18 cellular contexts compared by ENCODE assay signal in the genomic region with DNA sequence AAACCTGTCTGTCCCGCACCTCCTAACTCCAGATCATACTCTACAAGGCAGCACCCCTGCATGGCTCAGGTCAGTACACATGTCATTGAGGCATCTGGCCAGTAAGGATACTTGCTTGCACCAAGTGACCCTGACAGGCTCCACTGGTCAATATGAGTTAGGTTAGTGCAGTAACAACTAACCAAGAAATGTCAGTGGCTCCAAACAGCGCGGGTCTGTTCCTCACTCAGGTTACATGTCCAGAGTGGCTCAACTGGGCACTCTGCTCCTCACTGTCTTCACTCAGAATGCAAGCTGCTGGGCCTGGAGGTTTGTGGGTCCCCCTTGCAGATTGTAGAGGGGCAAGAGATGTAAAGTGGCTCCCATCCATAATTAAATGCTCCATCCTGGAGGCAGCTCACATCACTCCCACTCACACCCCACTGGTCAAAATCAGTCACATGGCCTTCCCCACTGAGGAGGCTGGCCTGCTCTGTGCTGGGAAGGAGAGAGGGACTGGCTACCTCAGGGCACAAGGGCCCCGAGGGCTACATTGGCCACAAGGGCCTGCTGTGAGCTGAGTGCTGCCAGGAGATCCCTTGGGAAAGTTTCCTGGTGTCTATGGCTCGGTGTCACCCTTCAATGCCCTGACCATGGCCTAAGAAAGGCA.
DNase-seq lines count a peak whose midpoint lies in the region; ATAC-seq, FAIRE-seq and TF ChIP-seq lines count a peak whose summit lies in the region.
"Had no signal": no experiment of that assay in that cellular context is flagged by ENCODE, and none has a peak within 500 bp of the region (broad histone marks: within the 10 kb centered on the region; RNA-seq: fewer than 3 reads in every experiment).

No MANE protein-coding gene starts in this region.

- DNase-seq in NCI-H748 (lab: John Stamatoyannopoulos, UW; ENCODE audit: unreplicated experiment), result peak; percentile 67
- DNase-seq in NCI-H748 treated with DMSO at 0.1 percent for 48 hours (lab: John Stamatoyannopoulos, UW), result no peak
- DNase-seq in K562 (ENCODE audit: extremely low read depth in 1 of 4, low spot score in 3 of 4), result no peak
- DNase-seq in Peyer's patch, result no peak
- DNase-seq: ACHN; CD4-positive, alpha-beta T cell; DND-41; GDM1; HFFc6; KBM-7 had no signal

- no peaks in the 10 kb centered on the region for H3K79me2 ChIP-seq in OCI-LY1 (ENCODE audit: insufficient read depth, low read length)
- H3K79me2 ChIP-seq in K562 (ENCODE audit: control insufficient read depth, insufficient read depth, low read length), result no peaks in the 10 kb centered on the region

- in situ Hi-C loops in K562 (cut with MboI), result no loop called here

- ATAC-seq in K562 (peak; percentile 47; the same call in 2 of the 3 replicates), GM18873 (IDR thresholded peaks at IDR 0.05; ENCODE audit: low FRiP score, unreplicated experiment) (no peak), HG02798 (IDR thresholded peaks at IDR 0.05; ENCODE audit: poor library complexity, unreplicated experiment) (no peak)

- H3K27me3 ChIP-seq in OCI-LY1 (ENCODE audit: insufficient read depth, low read length) (no peaks in the 10 kb centered on the region), K562 (ENCODE audit: control insufficient read depth in 2 of 2, insufficient read depth in 2 of 2, low read length in 2 of 2) (peaks cover 4 to 53% of the 10 kb centered on the region in 2 experiments; a peak in 3 of 5 replicates), Peyer's patch (no peaks in the 10 kb centered on the region)
- H3K27me3 ChIP-seq: BLaER1 treated with 17β-estradiol and CSF1 and Interleukin-3, amounts not matched to agents 10 nM and 100 nM had no signal

- H3K27ac ChIP-seq in OCI-LY1 (ENCODE audit: low read depth, low read length, poor library complexity, severe bottlenecking), result peak overlapping the region; percentile 99
- no peak overlapping the region for H3K27ac ChIP-seq in K562 (ENCODE audit: extremely low read depth, low read depth, low read length)
- H3K27ac ChIP-seq in Peyer's patch, result no peak overlapping the region
- H3K27ac ChIP-seq: BLaER1 treated with 17β-estradiol and CSF1 and Interleukin-3, amounts not matched to agents 10 nM and 100 nM; HL-60 had no signal

- no peak for TF ChIP-seq EP300 in K562 (IDR thresholded peaks at IDR 0.05; ENCODE audit: low read length)

- H3K36me3 ChIP-seq in OCI-LY1 (ENCODE audit: insufficient read depth, low read length) (no peaks in the 10 kb centered on the region), K562 (ENCODE audit: control insufficient read depth, insufficient read depth, low read length) (no peaks in the 10 kb centered on the region), Peyer's patch (no peaks in the 10 kb centered on the region)
- H3K36me3 ChIP-seq: BLaER1 treated with 17β-estradiol and CSF1 and Interleukin-3, amounts not matched to agents 10 nM and 100 nM; HAP-1 had no signal

- H3K4me3 ChIP-seq in OCI-LY1 (ENCODE audit: low read depth, low read length, poor library complexity, severe bottlenecking) (no peak overlapping the region), K562 (no peak overlapping the region), Peyer's patch (no peak overlapping the region)
- H3K4me3 ChIP-seq: BLaER1 treated with 17β-estradiol and CSF1 and Interleukin-3, amounts not matched to agents 10 nM and 100 nM; HAP-1 had no signal

- TF ChIP-seq CTCF in OCI-LY1 (IDR thresholded peaks at IDR 0.05; ENCODE audit: low read length) (no peak), K562 (IDR thresholded peaks at IDR 0.05 in 2 of 3, conservative IDR thresholded peaks at IDR 0.05 in 1 of 3; ENCODE audit: insufficient read depth in 2 of 3, low read depth in 1 of 3, low read length in 3 of 3) (no peak), Peyer's patch (IDR thresholded peaks at IDR 0.05) (no peak)

- BruUV-seq in K562 (replicated peaks; lab: Mats Ljungman, UMichigan), result no TSS peak

- WGBS in K562 (ENCODE audit: insufficient coverage, low coverage, missing lambda C conversion rate), result 0% methylated on average over 5 of the region's 5 CpGs

- H3K9ac ChIP-seq in OCI-LY1 (ENCODE audit: low read length) (no peak overlapping the region), K562 (ENCODE audit: insufficient read depth in 1 of 2, low read depth in 2 of 2, low read length in 2 of 2) (no peak overlapping the region)
- H3K9ac ChIP-seq: BLaER1 treated with 17β-estradiol and CSF1 and Interleukin-3, amounts not matched to agents 10 nM and 100 nM had no signal

- CTCF ChIA-PET in K562 (lab: Yijun Ruan, JAX; ENCODE audit: low intra/inter-chr PET ratio), result no interaction called here

- H3F3A ChIP-seq in OCI-LY1 (ENCODE audit: insufficient read depth, low read length), result 0 out of 2 replicates have a peak, but pooled peaks cover 3% of the 10 kb centered on the region

- H3K9me3 ChIP-seq in OCI-LY1 (ENCODE audit: low read length), result no peaks in the 10 kb centered on the region
- no peaks in the 10 kb centered on the region for H3K9me3 ChIP-seq in K562 (replicated peaks; ENCODE audit: control insufficient read depth, insufficient read depth, low read depth, low read length)
- H3K9me3 ChIP-seq in Peyer's patch, result no peaks in the 10 kb centered on the region
- H3K9me3 ChIP-seq: BLaER1 treated with 17β-estradiol and CSF1 and Interleukin-3, amounts not matched to agents 10 nM and 100 nM; HAP-1 had no signal

- H3K4me2 ChIP-seq in OCI-LY1 (ENCODE audit: low read length) (no peak overlapping the region; the same call in 1 of the 2 replicates), K562 (ENCODE audit: insufficient read depth, low read length) (no peak overlapping the region)
- H3K4me2 ChIP-seq: BLaER1 treated with 17β-estradiol and CSF1 and Interleukin-3, amounts not matched to agents 10 nM and 100 nM had no signal

- POLR2A ChIA-PET in K562 (lab: Yijun Ruan, JAX), result no interaction called here

- intact Hi-C loops in K562 (cut with micrococcal nuclease), result no loop called here

- no peaks in the 10 kb centered on the region for H4K20me1 ChIP-seq in OCI-LY1 (ENCODE audit: insufficient read depth, low read length)
- H4K20me1 ChIP-seq in K562 (replicated peaks; ENCODE audit: control insufficient read depth, insufficient read depth, low read length), result no peaks in the 10 kb centered on the region; the same call in 1 of the 2 replicates
- H4K20me1 ChIP-seq: BLaER1 treated with 17β-estradiol and CSF1 and Interleukin-3, amounts not matched to agents 10 nM and 100 nM had no signal

- no peaks in the 10 kb centered on the region for H3K9me2 ChIP-seq in OCI-LY1 (ENCODE audit: low read depth, low read length)

- TF ChIP-seq POLR2A in K562 (conservative IDR thresholded peaks at IDR 0.05), result no peak
- no peak for TF ChIP-seq POLR2A in Peyer's patch (IDR thresholded peaks at IDR 0.05)

- no peak for FAIRE-seq in K562 (lab: Jason Lieb, UNC)
- FAIRE-seq: GM12892, H1 had no signal

- H2AFZ ChIP-seq in OCI-LY1 (ENCODE audit: low read length), result no peak overlapping the region
- no peak overlapping the region for H2AFZ ChIP-seq in K562 (ENCODE audit: low read depth, low read length)

- H3K4me1 ChIP-seq in OCI-LY1 (ENCODE audit: insufficient read depth, low read length, severe bottlenecking), result peaks cover 65% of the 10 kb centered on the region
- H3K4me1 ChIP-seq in K562 (replicated peaks in 1 of 2; ENCODE audit: control insufficient read depth in 2 of 2, insufficient read depth in 2 of 2, low read length in 2 of 2), result no peaks in the 10 kb centered on the region
- no peaks in the 10 kb centered on the region for H3K4me1 ChIP-seq in Peyer's patch
- H3K4me1 ChIP-seq: BLaER1 treated with 17β-estradiol and CSF1 and Interleukin-3, amounts not matched to agents 10 nM and 100 nM; HAP-1 had no signal

- no peaks in the 10 kb centered on the region for H3K9me1 ChIP-seq in K562 (ENCODE audit: control insufficient read depth, insufficient read depth, low read length)

- TF ChIP-seq RAD21 in K562 (CRISPR knock-in tag; conservative IDR thresholded peaks at IDR 0.05 in 1 of 2, IDR thresholded peaks at IDR 0.05 in 1 of 2), result no peak

TF ChIP-seq in K562, 482 proteins besides CTCF, POLR2A, EP300 and RAD21 (continues in another document):
- TF ChIP-seq, protein P1, sequence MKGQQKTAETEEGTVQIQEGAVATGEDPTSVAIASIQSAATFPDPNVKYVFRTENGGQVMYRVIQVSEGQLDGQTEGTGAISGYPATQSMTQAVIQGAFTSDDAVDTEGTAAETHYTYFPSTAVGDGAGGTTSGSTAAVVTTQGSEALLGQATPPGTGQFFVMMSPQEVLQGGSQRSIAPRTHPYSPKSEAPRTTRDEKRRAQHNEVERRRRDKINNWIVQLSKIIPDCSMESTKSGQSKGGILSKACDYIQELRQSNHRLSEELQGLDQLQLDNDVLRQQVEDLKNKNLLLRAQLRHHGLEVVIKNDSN (CRISPR knock-in tag; IDR thresholded peaks at IDR 0.05), result peak; percentile 17; the same call in 1 of the 2 replicates
- TF ChIP-seq ZKSCAN3 (CRISPR knock-in tag; IDR thresholded peaks at IDR 0.05) (no peak), FOXP1 (CRISPR knock-in tag; IDR thresholded peaks at IDR 0.05) (no peak)
- TF ChIP-seq, protein P2, sequence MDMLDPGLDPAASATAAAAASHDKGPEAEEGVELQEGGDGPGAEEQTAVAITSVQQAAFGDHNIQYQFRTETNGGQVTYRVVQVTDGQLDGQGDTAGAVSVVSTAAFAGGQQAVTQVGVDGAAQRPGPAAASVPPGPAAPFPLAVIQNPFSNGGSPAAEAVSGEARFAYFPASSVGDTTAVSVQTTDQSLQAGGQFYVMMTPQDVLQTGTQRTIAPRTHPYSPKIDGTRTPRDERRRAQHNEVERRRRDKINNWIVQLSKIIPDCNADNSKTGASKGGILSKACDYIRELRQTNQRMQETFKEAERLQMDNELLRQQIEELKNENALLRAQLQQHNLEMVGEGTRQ (CRISPR knock-in tag; IDR thresholded peaks at IDR 0.05), result peak; percentile 62
- TF ChIP-seq, protein P3, sequence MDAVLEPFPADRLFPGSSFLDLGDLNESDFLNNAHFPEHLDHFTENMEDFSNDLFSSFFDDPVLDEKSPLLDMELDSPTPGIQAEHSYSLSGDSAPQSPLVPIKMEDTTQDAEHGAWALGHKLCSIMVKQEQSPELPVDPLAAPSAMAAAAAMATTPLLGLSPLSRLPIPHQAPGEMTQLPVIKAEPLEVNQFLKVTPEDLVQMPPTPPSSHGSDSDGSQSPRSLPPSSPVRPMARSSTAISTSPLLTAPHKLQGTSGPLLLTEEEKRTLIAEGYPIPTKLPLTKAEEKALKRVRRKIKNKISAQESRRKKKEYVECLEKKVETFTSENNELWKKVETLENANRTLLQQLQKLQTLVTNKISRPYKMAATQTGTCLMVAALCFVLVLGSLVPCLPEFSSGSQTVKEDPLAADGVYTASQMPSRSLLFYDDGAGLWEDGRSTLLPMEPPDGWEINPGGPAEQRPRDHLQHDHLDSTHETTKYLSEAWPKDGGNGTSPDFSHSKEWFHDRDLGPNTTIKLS (IDR thresholded peaks at IDR 0.05; ENCODE audit: borderline replicate concordance, low read depth), result no peak
